20 cellular contexts compared by ENCODE assay signal in genomic region chr6:136108591-136108990, GRCh38.
"Had no signal": no experiment of that assay in that cellular context is flagged by ENCODE, and none has a peak within 500 bp of the region (broad histone marks: within the 10 kb centered on the region; RNA-seq: fewer than 3 reads in every experiment).

No MANE protein-coding gene starts in this region.

- ATAC-seq: activated naive CD4-positive, alpha-beta T cell treated with anti-CD3 and anti-CD28 coated beads, Interleukin-2, amount 50 U/mL, for 72 hours; effector memory CD8-positive, alpha-beta T cell; gastroesophageal sphincter; psoas muscle; stimulated activated memory B cell treated with anti-CD40 and anti-IgM and Interleukin-4, amounts not matched to agents 10 μg/mL and 1 μg/mL and 100 μg/mL, for 72 hours; upper lobe of right lung had no signal

- H3K4me3 Mint-ChIP-seq: dendritic cell treated with granulocyte-macrophage colony-stimulating factor and Interleukin-4, amounts not matched to agents 40 ng/mL and 50 ng/mL, for 4 days; effector memory CD8-positive, alpha-beta T cell; stimulated activated memory B cell treated with anti-CD40 and anti-IgM and Interleukin-4, amounts not matched to agents 10 μg/mL and 1 μg/mL and 100 μg/mL, for 72 hours had no signal

- H3K27ac Mint-ChIP-seq: activated naive CD4-positive, alpha-beta T cell treated with anti-CD3 and anti-CD28 coated beads, Interleukin-2, amount 50 U/mL, for 72 hours; dendritic cell treated with granulocyte-macrophage colony-stimulating factor and Interleukin-4, amounts not matched to agents 40 ng/mL and 50 ng/mL, for 4 days; effector memory CD8-positive, alpha-beta T cell; stimulated activated memory B cell treated with anti-CD40 and anti-IgM and Interleukin-4, amounts not matched to agents 10 μg/mL and 1 μg/mL and 100 μg/mL, for 72 hours had no signal

- H3K27me3 Mint-ChIP-seq: dendritic cell treated with granulocyte-macrophage colony-stimulating factor and Interleukin-4, amounts not matched to agents 40 ng/mL and 50 ng/mL, for 4 days; stimulated activated memory B cell treated with anti-CD40 and anti-IgM and Interleukin-4, amounts not matched to agents 10 μg/mL and 1 μg/mL and 100 μg/mL, for 72 hours had no signal

- DNase-seq: activated CD4-positive, alpha-beta T cell treated with anti-CD3 and anti-CD28 coated beads for 1 hour; activated CD8-positive, alpha-beta memory T cell treated with anti-CD3 and anti-CD28 coated beads for 24 hours; activated CD8-positive, alpha-beta memory T cell treated with anti-CD3 and anti-CD28 coated beads, Interleukin-2, amount 50 U/mL, for 48 hours; activated gamma-delta T cell; activated T-cell treated with anti-CD3 and anti-CD28 coated beads, Interleukin-2, amount 50 U/mL, for 48 hours; adrenal gland; effector memory CD8-positive, alpha-beta T cell; ovary; psoas muscle; right lobe of liver; stimulated activated CD4-positive, alpha-beta T cell treated with anti-CD3 and anti-CD28 coated beads, Interleukin-4, amount 100 ng/mL, for 24 hours; upper lobe of right lung; WERI-Rb-1 had no signal

- H3K36me3 ChIP-seq: adrenal gland, gastroesophageal sphincter, ovary, right lobe of liver, thoracic aorta, upper lobe of right lung, WERI-Rb-1 had no signal

- H3K9me3 ChIP-seq: adrenal gland, gastroesophageal sphincter, ovary, psoas muscle, right lobe of liver, thoracic aorta, upper lobe of right lung had no signal

- H3K4me1 Mint-ChIP-seq: stimulated activated memory B cell treated with anti-CD40 and anti-IgM and Interleukin-4, amounts not matched to agents 10 μg/mL and 1 μg/mL and 100 μg/mL, for 72 hours had no signal

- H3K27me3 ChIP-seq: adrenal gland, gastroesophageal sphincter, ovary, right lobe of liver, upper lobe of right lung had no signal

- H3K4me3 ChIP-seq: adrenal gland, gastroesophageal sphincter, lung, ovary, psoas muscle, right lobe of liver, SK-N-MC, thoracic aorta, upper lobe of right lung had no signal

- H3K27ac ChIP-seq: adrenal gland, ovary, psoas muscle, right lobe of liver, SK-N-MC, thoracic aorta, upper lobe of right lung, WERI-Rb-1 had no signal

- H3K9me3 Mint-ChIP-seq: activated naive CD4-positive, alpha-beta T cell treated with anti-CD3 and anti-CD28 coated beads, Interleukin-2, amount 50 U/mL, for 72 hours; dendritic cell treated with granulocyte-macrophage colony-stimulating factor and Interleukin-4, amounts not matched to agents 40 ng/mL and 50 ng/mL, for 4 days; effector memory CD8-positive, alpha-beta T cell; stimulated activated memory B cell treated with anti-CD40 and anti-IgM and Interleukin-4, amounts not matched to agents 10 μg/mL and 1 μg/mL and 100 μg/mL, for 72 hours had no signal

- H3K36me3 Mint-ChIP-seq: activated naive CD4-positive, alpha-beta T cell treated with anti-CD3 and anti-CD28 coated beads, Interleukin-2, amount 50 U/mL, for 72 hours had no signal
